Comparison of ENCODE assay signal across 18 cellular contexts in genomic region chr6:122569372-122569771, GRCh38. TPM values are rescaled to one million over a fixed set of nuclear protein-coding genes. Genes with fewer than 3 reads are reported as not detected.
A peak's percentile ranks its signal among the peaks of the same experiment; 100 is the strongest.
DNase-seq lines count a peak whose midpoint lies in the region; ATAC-seq, FAIRE-seq and TF ChIP-seq lines count a peak whose summit lies in the region.
"Had no signal": no experiment of that assay in that cellular context is flagged by ENCODE, and none has a peak within 500 bp of the region (broad histone marks: within the 10 kb centered on the region; RNA-seq: fewer than 3 reads in every experiment).

No MANE protein-coding gene starts in this region.

- peak; percentile 33 for DNase-seq in A172 (ENCODE audit: low spot score)
- peak; percentile 88 for DNase-seq in SHP77 treated with DMSO at 0.1 percent for 48 hours (lab: John Stamatoyannopoulos, UW)
- no peak for DNase-seq in left colon
- no peak for DNase-seq in HTR-8/SVneo (ENCODE audit: insufficient read length, low spot score)
- DNase-seq in GM19238 (ENCODE audit: insufficient read length, low spot score) = no peak
- DNase-seq: CD8-positive, alpha-beta memory T cell; DMS79 treated with DMSO at 0.1 percent for 48 hours; NCI-H187; SK-N-SH; T-cell had no signal

- H3K4me1 ChIP-seq in HEK293 (ENCODE audit: control insufficient read depth, insufficient read depth, low read length) = 0 out of 2 replicates have a peak, but pooled peaks cover 4% of the 10 kb centered on the region
- H3K4me1 ChIP-seq: A549; BLaER1 treated with 17β-estradiol and CSF1 and Interleukin-3, amounts not matched to agents 10 nM and 100 nM had no signal

- intact Hi-C loops in left colon (cut with DNase I, micrococcal nuclease) = no loop called here

- no peak for FAIRE-seq in HTR-8/SVneo (lab: Jason Lieb, UNC)
- FAIRE-seq: A549 had no signal

- CTCF ChIA-PET in HEK293 (lab: Yijun Ruan, JAX) = interaction anchor here (1.2 kb wide), 1 partner anchor 77 kb away, joined by 5 read pairs; no protein-coding TSS in a partner anchor

- H3K27ac ChIP-seq in HEK293 (ENCODE audit: extremely low read depth, low read depth, low read length) = no peak overlapping the region
- H3K27ac ChIP-seq: A549; BLaER1 treated with 17β-estradiol and CSF1 and Interleukin-3, amounts not matched to agents 10 nM and 100 nM had no signal

- H3K36me3 ChIP-seq in HEK293 (ENCODE audit: control insufficient read depth in 2 of 2, insufficient read depth in 1 of 2, low read length in 2 of 2) = no peaks in the 10 kb centered on the region
- H3K36me3 ChIP-seq: BLaER1 treated with 17β-estradiol and CSF1 and Interleukin-3, amounts not matched to agents 10 nM and 100 nM had no signal

- POLR2A ChIA-PET in HEK293 (lab: Yijun Ruan, JAX) = interaction anchor here (0.6 kb wide), 1 partner anchor 66 kb away, joined by 3 read pairs; no protein-coding TSS in a partner anchor

- no peaks in the 10 kb centered on the region for H3K9me3 ChIP-seq in HEK293 (ENCODE audit: control insufficient read depth, insufficient read depth, low read depth, low read length)
- H3K9me3 ChIP-seq: A549; BLaER1 treated with 17β-estradiol and CSF1 and Interleukin-3, amounts not matched to agents 10 nM and 100 nM; SK-N-SH had no signal

- H3K4me3 ChIP-seq in HEK293 (ENCODE audit: low read depth, low read length) = no peak overlapping the region
- H3K4me3 ChIP-seq: A549; BLaER1 treated with 17β-estradiol and CSF1 and Interleukin-3, amounts not matched to agents 10 nM and 100 nM had no signal

- no peak for TF ChIP-seq CTCF in HEK293 (tag by site-specific recombination; IDR thresholded peaks at IDR 0.05)

- ATAC-seq in left colon (peak; percentile 44), GM19035 (IDR thresholded peaks at IDR 0.05; ENCODE audit: unreplicated experiment) (no peak), HG03175 (IDR thresholded peaks at IDR 0.05; ENCODE audit: unreplicated experiment) (no peak)
- ATAC-seq: A549, Panc1, Right ventricle myocardium inferior, T-cell had no signal

TF ChIP-seq in HEK293, 187 proteins besides CTCF, POLR2A, EP300 and RAD21:
- no peak for TF ChIP-seq ZNF2 (tag by site-specific recombination; IDR thresholded peaks at IDR 0.05)
- TF ChIP-seq ZNF830 (tag by site-specific recombination; IDR thresholded peaks at IDR 0.05; ENCODE audit: low read depth) = no peak
- 0 out of 2 replicates have a peak, but pooled peaks have one; percentile 11 for TF ChIP-seq ZNF366 (tag by site-specific recombination; conservative IDR thresholded peaks at IDR 0.05)
- no peak for TF ChIP-seq ZNF148 (tag by site-specific recombination; IDR thresholded peaks at IDR 0.05; ENCODE audit: borderline replicate concordance)
- no peak for TF ChIP-seq SETDB1 (IDR thresholded peaks at IDR 0.05; ENCODE audit: insufficient read length, low read length)
- TF ChIP-seq SCRT1 (tag by site-specific recombination; IDR thresholded peaks at IDR 0.05; ENCODE audit: borderline replicate concordance) = no peak
- no peak for TF ChIP-seq ZNF18 (tag by site-specific recombination; IDR thresholded peaks at IDR 0.05)
- TF ChIP-seq ZNF398 (tag by site-specific recombination; IDR thresholded peaks at IDR 0.05) = no peak

RNA-seq across cellular contexts. Expression of gene PKIB, which starts 40.8 kb away (rescaled TPM):
- 2.0 and 4.1 TPM in 2 replicates for total RNA-seq in A172 (2014; rRNA removed; shearing (Covaris generic))
- total RNA-seq in left colon = 100 to 1,000 TPM; 140 to 169 TPM
- total RNA-seq: NCI-H460, Right ventricle myocardium inferior had no signal

Comparison
In these comparisons a context has a peak if more than half of its experiments do, and no peak if none do; other contexts are left out.
1. DNase-seq: peak in A172 (single experiment) and SHP77 treated with DMSO at 0.1 percent for 48 hours (single experiment); none in left colon (0 of 2), HTR-8/SVneo (single experiment) and GM19238 (single experiment).
2. RNA of gene PKIB, which starts 40.8 kb away (total RNA-seq): 140 to 169 TPM in left colon; 2.0 to 4.1 TPM in A172; every median in the first group is over 10 times any median in the second.